ENCODE assay signal across 16 cellular contexts in genomic region chr21:41478319-41479177, GRCh38. TPM values are rescaled to one million over a fixed set of nuclear protein-coding genes. Genes with fewer than 3 reads are reported as not detected.
DNase-seq lines count a peak whose midpoint lies in the region; ATAC-seq, FAIRE-seq and TF ChIP-seq lines count a peak whose summit lies in the region.
"Had no signal": no experiment of that assay in that cellular context is flagged by ENCODE, and none has a peak within 500 bp of the region (broad histone marks: within the 10 kb centered on the region; RNA-seq: fewer than 3 reads in every experiment).

No MANE protein-coding gene starts in this region.

- POLR2A ChIA-PET in K562 (lab: Yijun Ruan, JAX): no interaction called here
- POLR2A ChIA-PET in CD4-positive, alpha-beta memory T cell (lab: Charles Lee; ENCODE audit: partially characterized antibody): no interaction called here

- H3K4me1 ChIP-seq in K562 (replicated peaks in 1 of 2; ENCODE audit: control insufficient read depth in 2 of 2, insufficient read depth in 2 of 2, low read length in 2 of 2): no peaks in the 10 kb centered on the region
- H3K4me1 ChIP-seq in lung (ENCODE audit: control insufficient read depth in 2 of 2, insufficient read depth in 2 of 2, low read length in 2 of 2): peaks cover 0 to 4% of the 10 kb centered on the region in 2 donors
- H3K4me1 ChIP-seq in upper lobe of left lung: peaks cover 0 to 30% (median 18%) of the 10 kb centered on the region in 4 donors
- no peaks in the 10 kb centered on the region for H3K4me1 ChIP-seq in CD4-positive, alpha-beta memory T cell (ENCODE audit: insufficient read depth, low read length)

- no peaks in the 10 kb centered on the region for H3K9me3 ChIP-seq in K562 (replicated peaks; ENCODE audit: control insufficient read depth, insufficient read depth, low read depth, low read length)
- H3K9me3 ChIP-seq in lung (ENCODE audit: control insufficient read depth in 2 of 2, insufficient read depth in 1 of 2, low read length in 1 of 2): no peaks in the 10 kb centered on the region
- H3K9me3 ChIP-seq in upper lobe of left lung: no peaks in the 10 kb centered on the region
- H3K9me3 ChIP-seq in CD4-positive, alpha-beta memory T cell (ENCODE audit: control insufficient read depth in 1 of 2, low read length in 2 of 2): no peaks in the 10 kb centered on the region

- TF ChIP-seq RAD21 in K562 (CRISPR knock-in tag; conservative IDR thresholded peaks at IDR 0.05 in 1 of 2, IDR thresholded peaks at IDR 0.05 in 1 of 2): no peak

- no peak overlapping the region for H3K4me3 ChIP-seq in K562
- no peak overlapping the region for H3K4me3 ChIP-seq in lung
- H3K4me3 ChIP-seq in upper lobe of left lung: no peak overlapping the region
- no peak overlapping the region for H3K4me3 ChIP-seq in CD4-positive, alpha-beta memory T cell (ENCODE audit: low read length in 2 of 2)
- H3K4me3 ChIP-seq: SK-N-MC had no signal

- no peaks in the 10 kb centered on the region for H3K36me3 ChIP-seq in K562 (ENCODE audit: control insufficient read depth, insufficient read depth, low read length)
- H3K36me3 ChIP-seq in lung (ENCODE audit: control insufficient read depth in 2 of 2, insufficient read depth in 2 of 2, low read length in 2 of 2): no peaks in the 10 kb centered on the region
- peaks cover 0 to 10% (median under 1%) of the 10 kb centered on the region in 4 donors for H3K36me3 ChIP-seq in upper lobe of left lung
- no peaks in the 10 kb centered on the region for H3K36me3 ChIP-seq in CD4-positive, alpha-beta memory T cell (ENCODE audit: insufficient read depth, low read length)
- H3K36me3 ChIP-seq: WERI-Rb-1 had no signal

- H4K20me1 ChIP-seq in K562 (replicated peaks; ENCODE audit: control insufficient read depth, insufficient read depth, low read length): no peaks in the 10 kb centered on the region

- H3K27ac ChIP-seq in K562 (ENCODE audit: extremely low read depth, low read depth, low read length) (no peak overlapping the region), lung (ENCODE audit: low read depth in 1 of 2, low read length in 1 of 2) (peak overlapping the region in 1 of 2 donors; percentile 62), upper lobe of left lung (peak overlapping the region; percentile 39 to 72 (median 51))
- H3K27ac ChIP-seq in CD4-positive, alpha-beta memory T cell (ENCODE audit: low read depth, low read length): no peak overlapping the region
- H3K27ac ChIP-seq: SK-N-MC, WERI-Rb-1 had no signal

- no peaks in the 10 kb centered on the region for H3K36me3 Mint-ChIP-seq in CD4-positive, alpha-beta memory T cell
- H3K36me3 Mint-ChIP-seq: activated naive CD4-positive, alpha-beta T cell treated with anti-CD3 and anti-CD28 coated beads, Interleukin-2, amount 50 U/mL, for 24 hours had no signal

- FAIRE-seq in K562 (lab: Jason Lieb, UNC): peak; percentile 55
- FAIRE-seq: D721Med, GM19239 had no signal

- no peak overlapping the region for H3K9ac ChIP-seq in K562 (ENCODE audit: insufficient read depth in 1 of 2, low read depth in 2 of 2, low read length in 2 of 2)

- peak overlapping the region in 1 of 7 donors; percentile 44 for H3K27ac Mint-ChIP-seq in CD4-positive, alpha-beta memory T cell
- H3K27ac Mint-ChIP-seq: activated naive CD4-positive, alpha-beta T cell treated with anti-CD3 and anti-CD28 coated beads, Interleukin-2, amount 50 U/mL, for 24 hours had no signal

- intact Hi-C loops in K562 (cut with micrococcal nuclease): no loop called here
- intact Hi-C loops in CD4-positive, alpha-beta memory T cell (cut with micrococcal nuclease): no loop called here

- ATAC-seq in K562 (no peak), lung (ENCODE audit: insufficient read depth, low FRiP score) (peak; percentile 68), upper lobe of left lung (ENCODE audit: low FRiP score in 2 of 2) (peak; percentile 49 to 91)

- CTCF ChIA-PET in K562 (lab: Yijun Ruan, JAX; ENCODE audit: low intra/inter-chr PET ratio): no interaction called here
- CTCF ChIA-PET in CD4-positive, alpha-beta memory T cell (lab: Charles Lee; ENCODE audit: partially characterized antibody): no interaction called here

- H3K4me2 ChIP-seq in K562 (ENCODE audit: insufficient read depth, low read length): no peak overlapping the region

- TF ChIP-seq CTCF in K562 (IDR thresholded peaks at IDR 0.05 in 2 of 3, conservative IDR thresholded peaks at IDR 0.05 in 1 of 3; ENCODE audit: insufficient read depth in 2 of 3, low read depth in 1 of 3, low read length in 3 of 3) (no peak), lung (IDR thresholded peaks at IDR 0.05; ENCODE audit: control extremely low read depth, extremely low read depth) (no peak), upper lobe of left lung (IDR thresholded peaks at IDR 0.05) (no peak)

- no peak overlapping the region for H3K4me3 Mint-ChIP-seq in CD4-positive, alpha-beta memory T cell
- H3K4me3 Mint-ChIP-seq: activated naive CD4-positive, alpha-beta T cell treated with anti-CD3 and anti-CD28 coated beads, Interleukin-2, amount 50 U/mL, for 24 hours had no signal

- TF ChIP-seq POLR2A in K562 (conservative IDR thresholded peaks at IDR 0.05) (no peak), upper lobe of left lung (IDR thresholded peaks at IDR 0.05) (no peak)

- H3K27me3 ChIP-seq in K562 (ENCODE audit: control insufficient read depth in 2 of 2, insufficient read depth in 2 of 2, low read length in 2 of 2): peaks cover 12 to 30% of the 10 kb centered on the region in 2 experiments; a peak in 4 of 5 replicates
- H3K27me3 ChIP-seq in lung (ENCODE audit: control insufficient read depth, insufficient read depth): no peaks in the 10 kb centered on the region
- H3K27me3 ChIP-seq in upper lobe of left lung: no peaks in the 10 kb centered on the region
- H3K27me3 ChIP-seq in CD4-positive, alpha-beta memory T cell (ENCODE audit: insufficient read depth, low read length): no peaks in the 10 kb centered on the region

- H3K79me2 ChIP-seq in K562 (ENCODE audit: control insufficient read depth, insufficient read depth, low read length): no peaks in the 10 kb centered on the region

- peaks cover 0 to 3% (median 0%) of the 10 kb centered on the region in 4 donors for H3K4me1 Mint-ChIP-seq in CD4-positive, alpha-beta memory T cell

- no peaks in the 10 kb centered on the region for H3K9me3 Mint-ChIP-seq in CD4-positive, alpha-beta memory T cell
- H3K9me3 Mint-ChIP-seq: activated naive CD4-positive, alpha-beta T cell treated with anti-CD3 and anti-CD28 coated beads, Interleukin-2, amount 50 U/mL, for 24 hours had no signal

- H3K9me1 ChIP-seq in K562 (ENCODE audit: control insufficient read depth, insufficient read depth, low read length): no peaks in the 10 kb centered on the region

- TF ChIP-seq EP300 in K562 (IDR thresholded peaks at IDR 0.05; ENCODE audit: low read length): no peak
- peak in 2 of 4 donors; percentile 65 to 83 for TF ChIP-seq EP300 in upper lobe of left lung (IDR thresholded peaks at IDR 0.05)

- BruUV-seq in K562 (replicated peaks; lab: Mats Ljungman, UMichigan): no TSS peak

- DNase-seq in NCI-H748 (lab: John Stamatoyannopoulos, UW; ENCODE audit: unreplicated experiment) (peak; percentile 34), NCI-H748 treated with DMSO at 0.1 percent for 48 hours (lab: John Stamatoyannopoulos, UW) (no peak), K562 (ENCODE audit: extremely low read depth in 1 of 4, low spot score in 3 of 4) (no peak), lung (ENCODE audit: low spot score) (peak; percentile 70), upper lobe of left lung (peak in 1 of 2 donors; percentile 88), NCI-H1436 treated with DMSO at 0.1 percent for 48 hours (lab: John Stamatoyannopoulos, UW) (no peak), DMS114 treated with DMSO at 0.1 percent for 48 hours (lab: John Stamatoyannopoulos, UW; ENCODE audit: unreplicated experiment) (no peak)
- DNase-seq in CD4-positive, alpha-beta memory T cell: no peak
- DNase-seq: cerebellar nuclear complex, KBM-7, WERI-Rb-1 had no signal

- WGBS in K562 (ENCODE audit: insufficient coverage, low coverage, missing lambda C conversion rate): 0% methylated on average over 11 of the region's 11 CpGs
- 55 to 66% methylated on average over 11 of the region's 11 CpGs for WGBS in lung, 2 donors
- 57 to 67% methylated on average over 11 of the region's 11 CpGs for WGBS in upper lobe of left lung, 2 donors

- in situ Hi-C loops in K562 (cut with MboI): no loop called here

- H3K27me3 Mint-ChIP-seq in CD4-positive, alpha-beta memory T cell: peaks cover 4 to 15% of the 10 kb centered on the region in 2 donors
- H3K27me3 Mint-ChIP-seq: activated naive CD4-positive, alpha-beta T cell treated with anti-CD3 and anti-CD28 coated beads, Interleukin-2, amount 50 U/mL, for 24 hours had no signal

- H2AFZ ChIP-seq in K562 (ENCODE audit: low read depth, low read length): no peak overlapping the region

RNA-seq across cellular contexts. Expression of gene TMPRSS2, which starts 29.4 kb away (rescaled TPM):
- total RNA-seq in K562 (2011; cell fraction: chromatin; rRNA removed; ENCODE audit: low replicate concordance): not detected in 2 replicates
- total RNA-seq in K562 (2011; cell fraction: nucleolus; rRNA removed): not detected in 2 replicates
- not detected in 2 replicates for total RNA-seq in K562 (2011; cell fraction: nucleoplasm; rRNA removed)
- total RNA-seq in K562 (2014; rRNA removed) (not detected in 2 replicates), K562 (2014; rRNA removed; fragmentation: Illumina TruSeq; extraction: Trizol) (not detected in 2 replicates), K562 (2015; rRNA removed; fragmentation: Illumina TruSeq; extraction: Trizol) (not detected in 2 replicates), K562 (2021) (0.20 TPM in 2 replicates), lung (100 to 1,000 TPM in 1 of 2 donors, 10 to 100 TPM in 1; 94.5 to 130 TPM), upper lobe of left lung (100 to 1,000 TPM in 3 of 6 donors, 10 to 100 TPM in 3; 65.3 to 195 (median 98.5) TPM)
- polyA plus RNA-seq in K562 (2011; rRNA removed) (not detected in 2 replicates), K562 (2014; fragmentation: Illumina TruSeq; extraction: Trizol) (not detected in 2 replicates), K562 (2014; fragmentation: Nextera tagmentation; extraction: Ambion mirVana) (not detected), K562 (2014; rRNA removed) (not detected in 2 replicates), lung (10 to 100 TPM; 46.2 to 50.0 TPM)
- polyA plus RNA-seq in K562 (2011; cell fraction: cytosol; rRNA removed): not detected in 2 replicates
- polyA plus RNA-seq in K562 (2011; cell fraction: nucleus; rRNA removed): not detected in 2 replicates
- 0.04 TPM in 1 of 2 replicates, not detected in the other for polyA plus RNA-seq in K562 (2012)
- polyA minus RNA-seq in K562 (2011; rRNA and poly(A)+ RNA removed): not detected in 2 replicates
- not detected in 2 replicates for polyA minus RNA-seq in K562 (2011; cell fraction: cytosol; rRNA and poly(A)+ RNA removed)
- not detected in 2 replicates for polyA minus RNA-seq in K562 (2011; cell fraction: nucleus; rRNA and poly(A)+ RNA removed)
- not detected for total RNA-seq in CD4-positive, alpha-beta memory T cell
- polyA plus RNA-seq in CD4-positive, alpha-beta memory T cell: not detected
- total RNA-seq: temporal lobe had no signal

RNA-seq across cellular contexts. Expression of gene MX1, which starts 52.5 kb away (rescaled TPM):
- total RNA-seq in K562 (2011; cell fraction: chromatin; rRNA removed; ENCODE audit: low replicate concordance): not detected in 2 replicates
- not detected in 2 replicates for total RNA-seq in K562 (2011; cell fraction: nucleolus; rRNA removed)
- not detected in 2 replicates for total RNA-seq in K562 (2011; cell fraction: nucleoplasm; rRNA removed)
- total RNA-seq in K562 (2014; rRNA removed): 0.08 TPM in 1 of 2 replicates, not detected in the other
- total RNA-seq in K562 (2014; rRNA removed; fragmentation: Illumina TruSeq; extraction: Trizol): not detected in 2 replicates
- 0.07 TPM in 1 of 2 replicates, not detected in the other for total RNA-seq in K562 (2015; rRNA removed; fragmentation: Illumina TruSeq; extraction: Trizol)
- 0.51 and 0.78 TPM in 2 replicates for total RNA-seq in K562 (2021)
- 0.07 TPM in 1 of 2 replicates, not detected in the other for polyA plus RNA-seq in K562 (2011; rRNA removed)
- polyA plus RNA-seq in K562 (2011; cell fraction: cytosol; rRNA removed): not detected in 2 replicates
- 0.06 TPM in 1 of 2 replicates, not detected in the other for polyA plus RNA-seq in K562 (2011; cell fraction: nucleus; rRNA removed)
- polyA plus RNA-seq in K562 (2012): 0.22 and 0.30 TPM in 2 replicates
- 0.15 TPM in 1 of 2 replicates, not detected in the other for polyA plus RNA-seq in K562 (2014; fragmentation: Illumina TruSeq; extraction: Trizol)
- not detected for polyA plus RNA-seq in K562 (2014; fragmentation: Nextera tagmentation; extraction: Ambion mirVana)
- 0.34 TPM in 1 of 2 replicates, not detected in the other for polyA plus RNA-seq in K562 (2014; rRNA removed)
- polyA minus RNA-seq in K562 (2011; rRNA and poly(A)+ RNA removed): 0.14 TPM in 1 of 2 replicates, not detected in the other
- not detected in 2 replicates for polyA minus RNA-seq in K562 (2011; cell fraction: cytosol; rRNA and poly(A)+ RNA removed)
- not detected in 2 replicates for polyA minus RNA-seq in K562 (2011; cell fraction: nucleus; rRNA and poly(A)+ RNA removed)
- total RNA-seq in lung: 10 to 100 TPM; 22.7 to 39.9 TPM
- polyA plus RNA-seq in lung: 10 to 100 TPM; 18.9 to 43.5 TPM
- total RNA-seq in upper lobe of left lung: 100 to 1,000 TPM in 1 of 6 donors, 10 to 100 TPM in 5; 38.3 to 159 (median 89.0) TPM
- total RNA-seq in CD4-positive, alpha-beta memory T cell: 10 to 100 TPM; 73.7 to 75.3 TPM
- polyA plus RNA-seq in CD4-positive, alpha-beta memory T cell: 10 to 100 TPM; 47.8 to 80.6 TPM

Comparison
In these comparisons a context has a peak if more than half of its experiments do, and no peak if none do; other contexts are left out.
1. DNase-seq: peak in NCI-H748 (single experiment) and lung (single experiment); none in NCI-H748 treated with DMSO at 0.1 percent for 48 hours (single experiment), K562 (0 of 4), NCI-H1436 treated with DMSO at 0.1 percent for 48 hours (single experiment), CD4-positive, alpha-beta memory T cell (0 of 5) and DMS114 treated with DMSO at 0.1 percent for 48 hours (single experiment).
2. H3K27ac ChIP-seq: peak in upper lobe of left lung (4 of 4); none in K562 (single experiment) and CD4-positive, alpha-beta memory T cell (single experiment).
3. RNA of gene TMPRSS2, which starts 29.4 kb away (total RNA-seq): 94.5 to 130 TPM in lung and 65.3 to 195 TPM in upper lobe of left lung; 0.20 TPM in K562 and not detected in CD4-positive, alpha-beta memory T cell; every median in the first group is over 10 times any median in the second.
4. RNA of gene MX1, which starts 52.5 kb away (total RNA-seq): 38.3 to 159 TPM in upper lobe of left lung, 73.7 to 75.3 TPM in CD4-positive, alpha-beta memory T cell and 22.7 to 39.9 TPM in lung; 0.07 to 0.78 TPM in K562; every median in the first group is over 10 times any median in the second.